ENCODE assay signal across 9 cellular contexts in genomic region chr3:192812736-192813383, GRCh38.
A peak's percentile ranks its signal among the peaks of the same experiment; 100 is the strongest.
DNase-seq lines count a peak whose midpoint lies in the region; ATAC-seq, FAIRE-seq and TF ChIP-seq lines count a peak whose summit lies in the region.
"Had no signal": no experiment of that assay in that cellular context is flagged by ENCODE, and none has a peak within 500 bp of the region (broad histone marks: within the 10 kb centered on the region; RNA-seq: fewer than 3 reads in every experiment).

No MANE protein-coding gene starts in this region.

- peak; percentile 32 for FAIRE-seq in K562 (lab: Jason Lieb, UNC)
- FAIRE-seq: GM18507 had no signal

- no peaks in the 10 kb centered on the region for H4K20me1 ChIP-seq in K562 (replicated peaks; ENCODE audit: control insufficient read depth, insufficient read depth, low read length)

- intact Hi-C loops in cardiac septum (cut with DNase I), result loop anchor here (5.0 kb wide), 1 partner anchor 649 kb away; no protein-coding TSS in a partner anchor
- intact Hi-C loops in K562 (cut with micrococcal nuclease), result loop anchor here (10.0 kb wide), 3 partner anchors 892 to 1502 kb away; no protein-coding TSS in a partner anchor
- intact Hi-C loops in right lobe of liver (cut with DNase I), result loop anchor here in 1 of 2 donors (10.0 kb wide), 2 partner anchors 232 to 762 kb away; no protein-coding TSS in a partner anchor

- ATAC-seq in K562, result peak; percentile 65; the same call in 2 of the 3 replicates
- peak; percentile 71 to 84 (median 76) for ATAC-seq in right lobe of liver
- no peak for ATAC-seq in HG03039 (IDR thresholded peaks at IDR 0.05; ENCODE audit: unreplicated experiment)
- ATAC-seq in GM18861 (IDR thresholded peaks at IDR 0.05; ENCODE audit: unreplicated experiment), result no peak

- peak; percentile 62 to 75 for DNase-seq in cardiac muscle cell (ENCODE audit: low read depth in 1 of 2, low spot score in 1 of 2)
- no peak for DNase-seq in cardiac septum (ENCODE audit: low spot score)
- peak; percentile 62 for DNase-seq in NCI-H2171 treated with DMSO at 0.1 percent for 48 hours (lab: John Stamatoyannopoulos, UW)
- DNase-seq in K562 (ENCODE audit: extremely low read depth in 1 of 4, low spot score in 3 of 4), result peak in 2 of 4 experiments; percentile 7 to 35
- no peak for DNase-seq in right lobe of liver
- no peak for DNase-seq in activated gamma-delta T cell (lab: John Stamatoyannopoulos, UW)

- no peak for TF ChIP-seq EP300 in K562 (IDR thresholded peaks at IDR 0.05; ENCODE audit: low read length)

- no peak for TF ChIP-seq POLR2A in K562 (conservative IDR thresholded peaks at IDR 0.05)
- TF ChIP-seq POLR2A in right lobe of liver (IDR thresholded peaks at IDR 0.05), result no peak

- no peak overlapping the region for H3K4me2 ChIP-seq in K562 (ENCODE audit: insufficient read depth, low read length)

- no peak overlapping the region for H2AFZ ChIP-seq in K562 (ENCODE audit: low read depth, low read length)

- H3K79me2 ChIP-seq in K562 (ENCODE audit: control insufficient read depth, insufficient read depth, low read length), result no peaks in the 10 kb centered on the region

- TF ChIP-seq CTCF in cardiac muscle cell (IDR thresholded peaks at IDR 0.05; ENCODE audit: low read depth, low read length), result peak; percentile 72
- peak in 2 of 3 experiments; percentile 43 to 61; a peak in 4 of 6 replicates for TF ChIP-seq CTCF in K562 (IDR thresholded peaks at IDR 0.05 in 2 of 3, conservative IDR thresholded peaks at IDR 0.05 in 1 of 3; ENCODE audit: insufficient read depth in 2 of 3, low read depth in 1 of 3, low read length in 3 of 3)
- TF ChIP-seq CTCF in right lobe of liver (IDR thresholded peaks at IDR 0.05), result peak; percentile 54 to 68 (median 64)

- no peak overlapping the region for H3K9ac ChIP-seq in K562 (ENCODE audit: insufficient read depth in 1 of 2, low read depth in 2 of 2, low read length in 2 of 2)

- H3K36me3 ChIP-seq in cardiac muscle cell (no peaks in the 10 kb centered on the region), K562 (ENCODE audit: control insufficient read depth, insufficient read depth, low read length) (no peaks in the 10 kb centered on the region), right lobe of liver (no peaks in the 10 kb centered on the region)

- H3K9me3 ChIP-seq in cardiac muscle cell (ENCODE audit: low read depth) (no peaks in the 10 kb centered on the region), K562 (replicated peaks; ENCODE audit: control insufficient read depth, insufficient read depth, low read depth, low read length) (no peaks in the 10 kb centered on the region), right lobe of liver (no peaks in the 10 kb centered on the region)

- no peak overlapping the region for H3K4me3 ChIP-seq in cardiac muscle cell
- no peak overlapping the region for H3K4me3 ChIP-seq in K562
- H3K4me3 ChIP-seq in right lobe of liver, result no peak overlapping the region

- WGBS in K562 (ENCODE audit: insufficient coverage, low coverage, missing lambda C conversion rate), result 2% methylated on average over 4 of the region's 4 CpGs
- WGBS in right lobe of liver (ENCODE audit: insufficient coverage, low coverage, low lambda C conversion rate, missing lambda C conversion rate), result 7% methylated on average over 4 of the region's 4 CpGs

- BruUV-seq in K562 (replicated peaks; lab: Mats Ljungman, UMichigan), result no TSS peak

- POLR2A ChIA-PET in K562 (lab: Yijun Ruan, JAX), result interaction anchor here (0.6 to 0.7 kb wide), 2 partner anchors 30 to 126 kb away, joined by 3 read pairs; no protein-coding TSS in a partner anchor

- H3K27ac ChIP-seq in cardiac muscle cell, result no peak overlapping the region
- H3K27ac ChIP-seq in K562 (ENCODE audit: extremely low read depth, low read depth, low read length), result no peak overlapping the region
- H3K27ac ChIP-seq in right lobe of liver, result no peak overlapping the region

- H3K9me1 ChIP-seq in K562 (ENCODE audit: control insufficient read depth, insufficient read depth, low read length), result no peaks in the 10 kb centered on the region

- no peaks in the 10 kb centered on the region for H3K27me3 ChIP-seq in cardiac muscle cell
- no peaks in the 10 kb centered on the region for H3K27me3 ChIP-seq in K562 (ENCODE audit: control insufficient read depth in 2 of 2, insufficient read depth in 2 of 2, low read length in 2 of 2)
- no peaks in the 10 kb centered on the region for H3K27me3 ChIP-seq in right lobe of liver

- CTCF ChIA-PET in K562 (lab: Yijun Ruan, JAX; ENCODE audit: low intra/inter-chr PET ratio), result interaction anchor here (0.6 to 1.8 kb wide), 4 partner anchors 228 to 1592 kb away, joined by 3 to 12 read pairs (median 4); no protein-coding TSS in a partner anchor

- peak; percentile 68 to 69 for TF ChIP-seq RAD21 in K562 (CRISPR knock-in tag; conservative IDR thresholded peaks at IDR 0.05 in 1 of 2, IDR thresholded peaks at IDR 0.05 in 1 of 2)

- H3K4me1 ChIP-seq in cardiac muscle cell (ENCODE audit: low read depth) (no peaks in the 10 kb centered on the region), K562 (replicated peaks in 1 of 2; ENCODE audit: control insufficient read depth in 2 of 2, insufficient read depth in 2 of 2, low read length in 2 of 2) (no peaks in the 10 kb centered on the region), right lobe of liver (no peaks in the 10 kb centered on the region)

- in situ Hi-C loops in K562 (cut with MboI), result loop anchor here (10.0 to 25.0 kb wide), 2 partner anchors 752 to 1499 kb away; no protein-coding TSS in a partner anchor

TF ChIP-seq in K562, 482 proteins besides CTCF, POLR2A, EP300 and RAD21:
- TF ChIP-seq, protein P1, sequence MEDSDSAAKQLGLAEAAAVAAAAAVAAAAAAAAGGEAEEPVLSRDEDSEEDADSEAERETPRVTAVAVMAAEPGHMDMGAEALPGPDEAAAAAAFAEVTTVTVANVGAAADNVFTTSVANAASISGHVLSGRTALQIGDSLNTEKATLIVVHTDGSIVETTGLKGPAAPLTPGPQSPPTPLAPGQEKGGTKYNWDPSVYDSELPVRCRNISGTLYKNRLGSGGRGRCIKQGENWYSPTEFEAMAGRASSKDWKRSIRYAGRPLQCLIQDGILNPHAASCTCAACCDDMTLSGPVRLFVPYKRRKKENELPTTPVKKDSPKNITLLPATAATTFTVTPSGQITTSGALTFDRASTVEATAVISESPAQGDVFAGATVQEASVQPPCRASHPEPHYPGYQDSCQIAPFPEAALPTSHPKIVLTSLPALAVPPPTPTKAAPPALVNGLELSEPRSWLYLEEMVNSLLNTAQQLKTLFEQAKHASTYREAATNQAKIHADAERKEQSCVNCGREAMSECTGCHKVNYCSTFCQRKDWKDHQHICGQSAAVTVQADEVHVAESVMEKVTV (CRISPR knock-in tag; IDR thresholded peaks at IDR 0.05), result peak; percentile 42; the same call in 1 of the 2 replicates
- no peak for TF ChIP-seq NR3C1 (CRISPR knock-in tag; IDR thresholded peaks at IDR 0.05)
- TF ChIP-seq SMC3 (conservative IDR thresholded peaks at IDR 0.05; ENCODE audit: insufficient read depth, low read depth, low read length), result 0 out of 2 replicates have a peak, but pooled peaks have one; percentile 14

Comparison
In these comparisons a context has a peak if more than half of its experiments do, and no peak if none do; other contexts are left out.
1. DNase-seq: peak in cardiac muscle cell (2 of 2) and NCI-H2171 treated with DMSO at 0.1 percent for 48 hours (single experiment); none in cardiac septum (single experiment), right lobe of liver (0 of 3) and activated gamma-delta T cell (single experiment).
2. ATAC-seq: peak in K562 (single experiment) and right lobe of liver (4 of 4); none in HG03039 (single experiment) and GM18861 (single experiment).
3. Peak in every context shown above with its lines, with median percentiles within 50 percentile points of each other: CTCF ChIP-seq.